Comparison of ENCODE assay signal across 1 cellular context in genomic region chr6:30741789-30742315, GRCh38.
A peak's percentile ranks its signal among the peaks of the same experiment; 100 is the strongest.
TF ChIP-seq lines count a peak whose summit lies in the region.

No MANE protein-coding gene starts in this region.

TF ChIP-seq in HepG2, 621 proteins besides CTCF, POLR2A, EP300 and RAD21 (continues in another document):
- TF ChIP-seq ZNF704 (CRISPR knock-in tag; IDR thresholded peaks at IDR 0.05; ENCODE audit: borderline replicate concordance) (0 out of 2 replicates have a peak, but pooled peaks have one; percentile 4), NPAS2 (CRISPR knock-in tag; IDR thresholded peaks at IDR 0.05; ENCODE audit: borderline replicate concordance) (no peak), NCOA2 (CRISPR knock-in tag; IDR thresholded peaks at IDR 0.05) (no peak), ETS1 (CRISPR knock-in tag; IDR thresholded peaks at IDR 0.05) (no peak), TERF1 (CRISPR knock-in tag; IDR thresholded peaks at IDR 0.05) (no peak), RARA (CRISPR knock-in tag; IDR thresholded peaks at IDR 0.05) (no peak), POLR2AphosphoS5 (IDR thresholded peaks at IDR 0.05; ENCODE audit: low read depth, low read length) (no peak; the same call in 1 of the 2 replicates), ZNF205 (CRISPR knock-in tag; IDR thresholded peaks at IDR 0.05) (no peak), HCFC1 (IDR thresholded peaks at IDR 0.05; ENCODE audit: low read depth, low read length) (no peak), SALL1 (CRISPR knock-in tag; IDR thresholded peaks at IDR 0.05) (no peak), ARNT (IDR thresholded peaks at IDR 0.05) (no peak), ZNF740 (CRISPR knock-in tag; IDR thresholded peaks at IDR 0.05) (no peak; the same call in 1 of the 2 replicates), ZNF746 (CRISPR knock-in tag; IDR thresholded peaks at IDR 0.05) (no peak), ZBTB4 (CRISPR knock-in tag; IDR thresholded peaks at IDR 0.05; ENCODE audit: borderline replicate concordance) (no peak), ZBTB10 (CRISPR knock-in tag; IDR thresholded peaks at IDR 0.05; ENCODE audit: borderline replicate concordance) (no peak), SNAPC2 (CRISPR knock-in tag; IDR thresholded peaks at IDR 0.05) (peak; percentile 17; the same call in 1 of the 2 replicates), HOXA7 (CRISPR knock-in tag; IDR thresholded peaks at IDR 0.05) (no peak), ZNF563 (CRISPR knock-in tag; IDR thresholded peaks at IDR 0.05) (no peak), ZNF407 (CRISPR knock-in tag; IDR thresholded peaks at IDR 0.05; ENCODE audit: not compliant biosample characterization) (no peak), ZNF839 (CRISPR knock-in tag; IDR thresholded peaks at IDR 0.05; ENCODE audit: borderline replicate concordance) (no peak), ZBTB34 (CRISPR knock-in tag; IDR thresholded peaks at IDR 0.05) (0 out of 2 replicates have a peak, but pooled peaks have one; percentile 7), PREB (CRISPR knock-in tag; IDR thresholded peaks at IDR 0.05) (no peak; the same call in 1 of the 2 replicates), ZMYM4 (CRISPR knock-in tag; IDR thresholded peaks at IDR 0.05) (0 out of 2 replicates have a peak, but pooled peaks have one; percentile 25), HOXD1 (CRISPR knock-in tag; IDR thresholded peaks at IDR 0.05) (peak; percentile 72), ZNF619 (CRISPR knock-in tag; IDR thresholded peaks at IDR 0.05) (no peak), ZNF484 (CRISPR knock-in tag; IDR thresholded peaks at IDR 0.05; ENCODE audit: borderline replicate concordance, low read depth) (no peak), ZNF101 (CRISPR knock-in tag; IDR thresholded peaks at IDR 0.05; ENCODE audit: borderline replicate concordance, low read depth) (no peak), ZNF503 (CRISPR knock-in tag; IDR thresholded peaks at IDR 0.05) (no peak)
